ENCODE assay signal across 9 cellular contexts in the genomic region with DNA sequence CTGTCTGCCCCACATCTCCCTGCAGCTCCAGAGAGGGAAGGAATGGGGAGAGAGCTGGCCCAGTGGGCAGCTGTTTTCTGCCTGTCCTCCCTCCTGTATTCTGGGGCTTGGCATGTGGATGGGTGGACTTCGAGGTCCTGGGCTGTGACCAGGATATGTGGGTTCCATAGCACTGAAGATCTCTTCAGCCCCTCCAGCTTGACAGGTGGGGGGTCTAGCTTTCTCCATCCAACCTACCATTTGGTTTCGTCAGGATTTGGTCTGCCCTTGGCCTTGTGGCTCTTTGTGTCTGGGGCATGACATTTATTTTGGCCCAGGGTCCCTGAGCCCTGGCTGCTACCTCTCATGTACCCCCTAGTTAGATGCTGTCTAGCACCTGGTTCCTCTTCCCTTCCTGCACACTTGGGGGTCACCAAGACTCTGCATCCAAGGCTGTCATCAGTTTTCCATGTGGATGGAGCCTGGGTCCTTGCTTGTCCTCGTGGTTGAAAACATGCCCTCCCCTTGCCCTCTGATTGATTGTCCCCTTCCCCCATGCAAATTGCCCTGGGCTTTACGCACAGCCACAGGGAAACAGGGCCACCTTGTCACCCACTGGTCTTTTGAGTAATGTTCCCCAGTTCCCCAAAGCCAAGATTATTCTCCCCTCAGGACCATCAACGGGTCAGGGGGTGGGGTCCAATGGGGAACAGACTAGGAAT. TPM values are rescaled to one million over a fixed set of nuclear protein-coding genes. Genes with fewer than 3 reads are reported as not detected.
DNase-seq lines count a peak whose midpoint lies in the region; FAIRE-seq and TF ChIP-seq lines count a peak whose summit lies in the region.
"Had no signal": no experiment of that assay in that cellular context is flagged by ENCODE, and none has a peak within 500 bp of the region (broad histone marks: within the 10 kb centered on the region; RNA-seq: fewer than 3 reads in every experiment).

No MANE protein-coding gene starts in this region.

- H2AFZ ChIP-seq in PC-9 (no peak overlapping the region), neuronal stem cell (ENCODE audit: low read length) (no peak overlapping the region)

- WGBS in neuronal stem cell (ENCODE audit: extremely low coverage in 2 of 2, insufficient read length in 2 of 2, insufficient replicate concordance in 1 of 2), 2 donors: no CpG with 5 or more reads among the region's 5 CpGs

- intact Hi-C loops in PC-9 (cut with micrococcal nuclease; ENCODE audit: unreplicated experiment): loop anchor here (1.0 to 2.0 kb wide), 7 partner anchors 38 to 183 kb away; no protein-coding TSS in a partner anchor

- H2BK15ac ChIP-seq in neuronal stem cell (ENCODE audit: low read length): no peak overlapping the region

- no peak overlapping the region for H4K91ac ChIP-seq in neuronal stem cell (ENCODE audit: low read depth, low read length, poor library complexity)

- no peak overlapping the region for H3K14ac ChIP-seq in neuronal stem cell (ENCODE audit: low read length)

- H3K4me2 ChIP-seq in PC-9 (peak overlapping the region; percentile 69), neuronal stem cell (ENCODE audit: insufficient read depth, low read length, poor library complexity, severe bottlenecking) (no peak overlapping the region)

- no peak overlapping the region for H3K9ac ChIP-seq in neuronal stem cell (ENCODE audit: low read depth, low read length, poor library complexity)

- H4K20me1 ChIP-seq in PC-9 (ENCODE audit: insufficient read depth): no peaks in the 10 kb centered on the region

- H3K4me3 ChIP-seq in PC-9 (peak overlapping the region; percentile 32; the same call in 1 of the 2 replicates), neuronal stem cell (ENCODE audit: low read length in 2 of 2) (no peak overlapping the region)
- H3K4me3 ChIP-seq: SJCRH30 had no signal

- H3K23ac ChIP-seq in neuronal stem cell (ENCODE audit: low read depth, low read length, poor library complexity): no peak overlapping the region

- peak; percentile 32 for FAIRE-seq in urothelium cell line (lab: Jason Lieb, UNC)

- H3K9me2 ChIP-seq in PC-9 (ENCODE audit: insufficient read depth): no peaks in the 10 kb centered on the region

- no peak overlapping the region for H4K8ac ChIP-seq in neuronal stem cell (ENCODE audit: low read depth, low read length)

- no peaks in the 10 kb centered on the region for H3K79me2 ChIP-seq in PC-9 (ENCODE audit: low read depth)

- CTCF ChIA-PET in PC-9 (lab: Charles Lee): interaction anchor here (0.5 to 0.7 kb wide), 2 partner anchors 124 to 945 kb away, joined by 3 to 7 read pairs; no protein-coding TSS in a partner anchor

- no TSS peak for BruUV-seq in PC-9 (replicated peaks; lab: Mats Ljungman, UMichigan)

- no peak for DNase-seq in PC-9
- DNase-seq in epithelial cell of prostate (ENCODE audit: low read depth, low spot score): no peak
- DNase-seq in neuronal stem cell (ENCODE audit: low spot score): no peak
- no peak for DNase-seq in urothelium cell line (ENCODE audit: low spot score)
- DNase-seq in OCI-M2 (lab: John Stamatoyannopoulos, UW; ENCODE audit: unreplicated experiment): no peak
- no peak for DNase-seq in 8988T
- DNase-seq in NCI-H2171 (lab: John Stamatoyannopoulos, UW): no peak
- DNase-seq: activated T-cell treated with anti-CD3 and anti-CD28 coated beads for 4 hours had no signal

- no peak overlapping the region for H3K4ac ChIP-seq in neuronal stem cell (ENCODE audit: low read length)

- H3F3A ChIP-seq in PC-9 (ENCODE audit: insufficient read depth, low read depth): peaks cover 18% of the 10 kb centered on the region

- peak overlapping the region; percentile 14 for H2BK5ac ChIP-seq in neuronal stem cell (ENCODE audit: low read length)

- H3K9me3 ChIP-seq in PC-9 (ENCODE audit: insufficient read depth, low read depth) (no peaks in the 10 kb centered on the region), neuronal stem cell (replicated peaks in 1 of 2; ENCODE audit: control insufficient read depth in 2 of 2, insufficient read depth in 1 of 2, low read depth in 1 of 2, low read length in 2 of 2) (no peaks in the 10 kb centered on the region)
- H3K9me3 ChIP-seq: SJCRH30 had no signal

- H3K27ac ChIP-seq in PC-9 (peak overlapping the region; percentile 18; the same call in 1 of the 2 replicates), epithelial cell of prostate (peak overlapping the region; percentile 82), neuronal stem cell (replicated peaks; ENCODE audit: low read length) (no peak overlapping the region)

- H3K27me3 ChIP-seq in PC-9 (ENCODE audit: insufficient read depth, low read depth) (peaks cover 10% of the 10 kb centered on the region), neuronal stem cell (ENCODE audit: control insufficient read depth in 3 of 3, insufficient read depth in 3 of 3, low read depth in 1 of 3, low read length in 3 of 3) (peaks cover 4 to 62% (median 10%) of the 10 kb centered on the region in 3 experiments)

- H3K36me3 ChIP-seq in PC-9 (ENCODE audit: low read depth) (no peaks in the 10 kb centered on the region), neuronal stem cell (replicated peaks in 1 of 2; ENCODE audit: control insufficient read depth in 2 of 2, insufficient read depth in 2 of 2, low read length in 2 of 2) (no peaks in the 10 kb centered on the region)
- H3K36me3 ChIP-seq: SJCRH30 had no signal

- H2BK120ac ChIP-seq in neuronal stem cell (ENCODE audit: low read depth, low read length): no peak overlapping the region

- peaks cover 4% of the 10 kb centered on the region for H3K79me1 ChIP-seq in neuronal stem cell (ENCODE audit: low read depth, low read length)

- no peak overlapping the region for H2BK12ac ChIP-seq in neuronal stem cell (ENCODE audit: low read length)

- POLR2A ChIA-PET in PC-9 (lab: Charles Lee; ENCODE audit: unreplicated experiment): no interaction called here

- no peak overlapping the region for H3K18ac ChIP-seq in neuronal stem cell (ENCODE audit: low read length)

- H2AK5ac ChIP-seq in neuronal stem cell (ENCODE audit: low read depth, low read length): no peak overlapping the region

- no peak for TF ChIP-seq CTCF in PC-9 (conservative IDR thresholded peaks at IDR 0.05)

- peaks cover 56% of the 10 kb centered on the region for H3K4me1 ChIP-seq in PC-9 (replicated peaks; ENCODE audit: insufficient read depth)
- peaks cover 43 to 55% of the 10 kb centered on the region in 2 donors for H3K4me1 ChIP-seq in neuronal stem cell (ENCODE audit: control insufficient read depth in 2 of 2, insufficient read depth in 1 of 2, low read depth in 1 of 2, low read length in 2 of 2)

RNA-seq across cellular contexts. Expression of a gene that starts 3.2 kb away (rescaled TPM):
- 12.0 and 15.7 TPM in 2 replicates for total RNA-seq in PC-9 (2021)
- polyA plus RNA-seq in neuronal stem cell (2013, experiment 1 of 2): 3.8 TPM
- 4.3 TPM for polyA plus RNA-seq in neuronal stem cell (2013, experiment 2 of 2)
